ENCODE assay signal across 19 cellular contexts in genomic region chr5:159341145-159341544, GRCh38. TPM values are rescaled to one million over a fixed set of nuclear protein-coding genes. Genes with fewer than 3 reads are reported as not detected.
DNase-seq lines count a peak whose midpoint lies in the region; ATAC-seq, FAIRE-seq and TF ChIP-seq lines count a peak whose summit lies in the region.
"Had no signal": no experiment of that assay in that cellular context is flagged by ENCODE, and none has a peak within 500 bp of the region (broad histone marks: within the 10 kb centered on the region; RNA-seq: fewer than 3 reads in every experiment).

No MANE protein-coding gene starts in this region.

- peaks cover 14% of the 10 kb centered on the region for H3K27me3 Mint-ChIP-seq in activated naive CD4-positive, alpha-beta T cell treated with anti-CD3 and anti-CD28 coated beads, Interleukin-2, amount 10 ng/mL, durations not matched to agents 7 days and 5 days
- H3K27me3 Mint-ChIP-seq in stimulated activated memory B cell treated with anti-CD40 and anti-IgM and Interleukin-4, amounts not matched to agents 10 μg/mL and 1 μg/mL and 100 μg/mL, for 72 hours, result no peaks in the 10 kb centered on the region
- H3K27me3 Mint-ChIP-seq: stimulated activated naive B cell treated with anti-CD40 and anti-IgM and Interleukin-4, amounts not matched to agents 10 μg/mL and 1 μg/mL and 100 μg/mL, for 72 hours had no signal

- intact Hi-C loops in adrenal gland (cut with DNase I), result no loop called here

- peak overlapping the region in 1 of 5 donors; percentile 48 for H3K27ac ChIP-seq in adrenal gland
- H3K27ac ChIP-seq: gastroesophageal sphincter, transverse colon had no signal

- H3K36me3 ChIP-seq in bronchial epithelial cell (ENCODE audit: control insufficient read depth, insufficient read depth, low read length) (no peaks in the 10 kb centered on the region), adrenal gland (replicated peaks in 1 of 2) (no peaks in the 10 kb centered on the region)
- H3K36me3 ChIP-seq: gastroesophageal sphincter, transverse colon had no signal

- WGBS in adrenal gland, 4 donors, result 90 to 98% (median 95%) methylated on average over 2 of the region's 2 CpGs

- H3K27me3 ChIP-seq in bronchial epithelial cell (ENCODE audit: control insufficient read depth, insufficient read depth, low read length), result no peaks in the 10 kb centered on the region
- no peaks in the 10 kb centered on the region for H3K27me3 ChIP-seq in adrenal gland
- H3K27me3 ChIP-seq: gastroesophageal sphincter, transverse colon had no signal

- no peak for DNase-seq in activated naive CD4-positive, alpha-beta T cell treated with anti-CD3 and anti-CD28 coated beads, Interleukin-2, amount 10 ng/mL, durations not matched to agents 7 days and 5 days
- DNase-seq in activated naive CD4-positive, alpha-beta T cell (lab: John Stamatoyannopoulos, UW), result no peak
- DNase-seq in M059J (ENCODE audit: low read depth) (peak; percentile 30), bronchial epithelial cell (ENCODE audit: low read depth) (peak; percentile 40), GM13977 (ENCODE audit: low spot score) (no peak), activated T-cell treated with anti-CD3 and anti-CD28 coated beads for 4 hours (no peak), adrenal gland (no peak)
- DNase-seq: MM.1S; NCI-H187 treated with DMSO at 0.1 percent for 48 hours; stimulated activated naive B cell treated with anti-CD40 and anti-IgM and Interleukin-4, amounts not matched to agents 10 μg/mL and 1 μg/mL and 100 μg/mL, for 72 hours had no signal

- no peak overlapping the region for H3K4me3 Mint-ChIP-seq in activated naive CD4-positive, alpha-beta T cell treated with anti-CD3 and anti-CD28 coated beads, Interleukin-2, amount 10 ng/mL, durations not matched to agents 7 days and 5 days
- no peak overlapping the region for H3K4me3 Mint-ChIP-seq in stimulated activated memory B cell treated with anti-CD40 and anti-IgM and Interleukin-4, amounts not matched to agents 10 μg/mL and 1 μg/mL and 100 μg/mL, for 72 hours
- H3K4me3 Mint-ChIP-seq: stimulated activated naive B cell treated with anti-CD40 and anti-IgM and Interleukin-4, amounts not matched to agents 10 μg/mL and 1 μg/mL and 100 μg/mL, for 72 hours had no signal

- peak overlapping the region; percentile 63 for H3K27ac Mint-ChIP-seq in activated naive CD4-positive, alpha-beta T cell treated with anti-CD3 and anti-CD28 coated beads, Interleukin-2, amount 10 ng/mL, durations not matched to agents 7 days and 5 days
- H3K27ac Mint-ChIP-seq in stimulated activated memory B cell treated with anti-CD40 and anti-IgM and Interleukin-4, amounts not matched to agents 10 μg/mL and 1 μg/mL and 100 μg/mL, for 72 hours, result peak overlapping the region; percentile 9
- H3K27ac Mint-ChIP-seq: activated naive CD4-positive, alpha-beta T cell treated with anti-CD3 and anti-CD28 coated beads, Interleukin-2, amount 50 U/mL, for 72 hours; stimulated activated naive B cell treated with anti-CD40 and anti-IgM and Interleukin-4, amounts not matched to agents 10 μg/mL and 1 μg/mL and 100 μg/mL, for 72 hours had no signal

- H3K4me1 ChIP-seq in adrenal gland (replicated peaks in 1 of 2), result peaks cover 0 to 16% of the 10 kb centered on the region in 2 donors
- H3K4me1 ChIP-seq: gastroesophageal sphincter, transverse colon had no signal

- peaks cover 37% of the 10 kb centered on the region for H3K9me3 Mint-ChIP-seq in activated naive CD4-positive, alpha-beta T cell treated with anti-CD3 and anti-CD28 coated beads, Interleukin-2, amount 10 ng/mL, durations not matched to agents 7 days and 5 days
- H3K9me3 Mint-ChIP-seq in stimulated activated memory B cell treated with anti-CD40 and anti-IgM and Interleukin-4, amounts not matched to agents 10 μg/mL and 1 μg/mL and 100 μg/mL, for 72 hours, result peaks cover 6% of the 10 kb centered on the region

- H3K9me3 ChIP-seq in adrenal gland (replicated peaks in 1 of 3), result peaks cover 0 to 4% (median 0%) of the 10 kb centered on the region in 3 donors
- H3K9me3 ChIP-seq: mucosa of descending colon, transverse colon had no signal

- no peak for ATAC-seq in stimulated activated memory B cell treated with anti-CD40 and anti-IgM and Interleukin-4, amounts not matched to agents 10 μg/mL and 1 μg/mL and 100 μg/mL, for 72 hours
- ATAC-seq: stimulated activated naive B cell treated with anti-CD40 and anti-IgM and Interleukin-4, amounts not matched to agents 10 μg/mL and 1 μg/mL and 100 μg/mL, for 72 hours had no signal

- CTCF ChIA-PET in activated naive CD4-positive, alpha-beta T cell treated with anti-CD3 and anti-CD28 coated beads, Interleukin-2, amount 10 ng/mL, durations not matched to agents 7 days and 5 days (lab: Charles Lee), result interaction anchor here (0.8 to 1.5 kb wide), 2 partner anchors 11 to 646 kb away, joined by 3 to 5 read pairs; no protein-coding TSS in a partner anchor

- H3K4me1 Mint-ChIP-seq in activated naive CD4-positive, alpha-beta T cell treated with anti-CD3 and anti-CD28 coated beads, Interleukin-2, amount 10 ng/mL, durations not matched to agents 7 days and 5 days, result peaks cover 76% of the 10 kb centered on the region
- peaks cover 36% of the 10 kb centered on the region for H3K4me1 Mint-ChIP-seq in stimulated activated memory B cell treated with anti-CD40 and anti-IgM and Interleukin-4, amounts not matched to agents 10 μg/mL and 1 μg/mL and 100 μg/mL, for 72 hours

- no peak for TF ChIP-seq POLR2A in adrenal gland (IDR thresholded peaks at IDR 0.05)

- no peak for TF ChIP-seq CTCF in bronchial epithelial cell (IDR thresholded peaks at IDR 0.05; ENCODE audit: insufficient read depth, low read length, severe bottlenecking)
- TF ChIP-seq CTCF in GM13977 (IDR thresholded peaks at IDR 0.05; ENCODE audit: extremely low read depth, insufficient read depth, missing control alignments), result no peak
- TF ChIP-seq CTCF in adrenal gland (IDR thresholded peaks at IDR 0.05), result no peak

- H3K36me3 Mint-ChIP-seq in activated naive CD4-positive, alpha-beta T cell treated with anti-CD3 and anti-CD28 coated beads, Interleukin-2, amount 10 ng/mL, durations not matched to agents 7 days and 5 days, result peaks cover 46% of the 10 kb centered on the region
- peaks cover 5% of the 10 kb centered on the region for H3K36me3 Mint-ChIP-seq in stimulated activated memory B cell treated with anti-CD40 and anti-IgM and Interleukin-4, amounts not matched to agents 10 μg/mL and 1 μg/mL and 100 μg/mL, for 72 hours

- in situ Hi-C loops in GM13977 (cut with MboI; ENCODE audit: low pct_unique_long_range_greater_than_20kb, low sequenced_read_pairs, unreplicated experiment), result no loop called here

- no peak for FAIRE-seq in bronchial epithelial cell (lab: Jason Lieb, UNC)
- FAIRE-seq: HepG2 had no signal

- H3K4me3 ChIP-seq in bronchial epithelial cell (ENCODE audit: low read depth, low read length), result no peak overlapping the region
- no peak overlapping the region for H3K4me3 ChIP-seq in adrenal gland
- H3K4me3 ChIP-seq: gastroesophageal sphincter, mucosa of descending colon, transverse colon had no signal

RNA-seq across cellular contexts. Expression of gene IL12B, which starts 10.9 kb away (rescaled TPM):
- not detected in 2 replicates for total RNA-seq in M059J (2014; rRNA removed; shearing (Covaris generic))
- total RNA-seq in bronchial epithelial cell (under 0.01 TPM in 1 of 2 replicates, not detected in the other), adrenal gland (not detected)
- not detected for polyA plus RNA-seq in adrenal gland
- total RNA-seq: dermis microvascular lymphatic vessel endothelial cell, gastroesophageal sphincter, HepG2, mucosa of descending colon, NCI-H460, transverse colon had no signal
- polyA plus RNA-seq: esophagus, HepG2 had no signal

Comparison
In these comparisons a context has a peak if more than half of its experiments do, and no peak if none do; other contexts are left out.
1. DNase-seq: peak in M059J (single experiment) and bronchial epithelial cell (single experiment); none in activated naive CD4-positive, alpha-beta T cell treated with anti-CD3 and anti-CD28 coated beads, Interleukin-2, amount 10 ng/mL, durations not matched to agents 7 days and 5 days (single experiment), activated naive CD4-positive, alpha-beta T cell (0 of 4), GM13977 (single experiment), activated T-cell treated with anti-CD3 and anti-CD28 coated beads for 4 hours (single experiment) and adrenal gland (0 of 7).